Comparison of ENCODE assay signal across 7 cellular contexts in the genomic region with DNA sequence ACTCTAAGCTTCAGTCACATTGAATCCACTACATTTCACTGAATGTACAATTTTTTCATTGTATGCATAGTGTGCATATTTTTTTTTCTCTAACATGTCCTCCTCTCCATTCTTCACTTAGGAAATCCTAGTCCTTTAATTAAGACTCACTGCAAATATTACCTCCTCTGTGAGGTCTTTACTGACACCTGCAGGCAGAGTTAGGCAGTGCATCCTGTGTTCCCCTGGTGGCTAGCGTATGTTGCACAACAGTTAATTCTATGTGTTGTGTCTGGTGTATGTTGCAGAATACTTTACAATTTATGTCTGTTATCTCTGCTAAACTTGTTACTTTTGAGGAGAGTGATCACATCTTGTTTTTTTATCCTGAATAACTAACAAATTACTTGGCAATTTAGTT.
DNase-seq lines count a peak whose midpoint lies in the region; ATAC-seq and TF ChIP-seq lines count a peak whose summit lies in the region.
"Not testable (repeated sequence)": the region's sequence is repeated elsewhere in the genome, so short reads cannot be mapped to it uniquely, and the experiment has no call there.

No MANE protein-coding gene starts in this region.

- H3K27me3 ChIP-seq in HCT116 (ENCODE audit: insufficient read depth, low read length); psoas muscle (ENCODE audit: insufficient read depth in 3 of 3, low read length in 2 of 3): not testable (repeated sequence)

- no CpG with 5 or more reads among the region's 1 CpG for WGBS in psoas muscle, 3 donors

- POLR2A ChIA-PET in HCT116 (lab: Charles Lee); activated B cell treated with CpG ODN at 0.5 μM for 24 hours (lab: Charles Lee): not testable (repeated sequence)

- H3K36me3 Mint-ChIP-seq in activated B cell treated with CpG ODN at 0.5 μM for 24 hours (ENCODE audit: low read depth); effector memory CD8-positive, alpha-beta T cell (ENCODE audit: insufficient read depth): not testable (repeated sequence)

- not testable (repeated sequence) for H3K4me2 ChIP-seq in HCT116 (ENCODE audit: low read length)

- not testable (repeated sequence) for DNase-seq in HCT116 (ENCODE audit: low read depth, low spot score); activated B cell treated with CpG ODN at 0.5 μM for 24 hours; effector memory CD8-positive, alpha-beta T cell; left lobe of liver (ENCODE audit: low spot score); psoas muscle

- TF ChIP-seq POLR2A in HCT116 (IDR thresholded peaks at IDR 0.05; ENCODE audit: borderline replicate concordance, extremely low read depth, insufficient read depth, insufficient read length): not testable (repeated sequence)

- H3K4me3 Mint-ChIP-seq in activated B cell treated with CpG ODN at 0.5 μM for 24 hours; effector memory CD8-positive, alpha-beta T cell: not testable (repeated sequence)

- BruUV-seq in HCT116 (replicated peaks; lab: Mats Ljungman, UMichigan): not testable (repeated sequence)

- H3K27me3 Mint-ChIP-seq in activated B cell treated with CpG ODN at 0.5 μM for 24 hours; effector memory CD8-positive, alpha-beta T cell: not testable (repeated sequence)

- not testable (repeated sequence) for H3K4me1 ChIP-seq in HCT116 (ENCODE audit: control insufficient read depth in 1 of 2, insufficient read depth in 2 of 2, low read length in 2 of 2); psoas muscle

- not testable (repeated sequence) for H3K9me2 ChIP-seq in HCT116 (ENCODE audit: insufficient read depth)

- H3K9ac ChIP-seq in HCT116 (ENCODE audit: low read length): not testable (repeated sequence)

- H3K4me3 ChIP-seq in HCT116 (replicated peaks in 1 of 2; ENCODE audit: low read depth in 1 of 2, low read length in 2 of 2); psoas muscle: not testable (repeated sequence)

- not testable (repeated sequence) for H3K4me1 Mint-ChIP-seq in activated B cell treated with CpG ODN at 0.5 μM for 24 hours; effector memory CD8-positive, alpha-beta T cell (ENCODE audit: low read depth in 2 of 2)

- not testable (repeated sequence) for H3K36me3 ChIP-seq in HCT116 (ENCODE audit: control insufficient read depth in 1 of 2, insufficient read depth in 2 of 2, low read length in 2 of 2); psoas muscle (ENCODE audit: insufficient read depth in 1 of 2, low read depth in 1 of 2)

- H3K9me3 ChIP-seq in HCT116 (ENCODE audit: control insufficient read depth in 1 of 2, insufficient read depth in 1 of 2, low read depth in 1 of 2, low read length in 2 of 2); psoas muscle: not testable (repeated sequence)

- intact Hi-C loops in HCT116 (cut with micrococcal nuclease); activated B cell treated with CpG ODN at 0.5 μM for 24 hours (cut with micrococcal nuclease); psoas muscle (cut with DNase I): not testable (repeated sequence)

- H3K9me3 Mint-ChIP-seq in activated B cell treated with CpG ODN at 0.5 μM for 24 hours; effector memory CD8-positive, alpha-beta T cell: not testable (repeated sequence)

- H3K27ac ChIP-seq in HCT116 (ENCODE audit: low read depth, low read length); psoas muscle: not testable (repeated sequence)

- H4K20me1 ChIP-seq in HCT116 (ENCODE audit: insufficient read depth): not testable (repeated sequence)

- not testable (repeated sequence) for H3K27ac Mint-ChIP-seq in activated B cell treated with CpG ODN at 0.5 μM for 24 hours; effector memory CD8-positive, alpha-beta T cell

- ATAC-seq in GM18867 (IDR thresholded peaks at IDR 0.05; ENCODE audit: unreplicated experiment) (peak; percentile 72), HCT116 (peak; percentile 91), HG03196 (IDR thresholded peaks at IDR 0.05; ENCODE audit: unreplicated experiment) (peak; percentile 55), activated B cell treated with CpG ODN at 0.5 μM for 24 hours (ENCODE audit: low read depth) (peak; percentile 82), left lobe of liver (peak; percentile 98), psoas muscle (peak; percentile 81 to 89 (median 86))
- ATAC-seq in effector memory CD8-positive, alpha-beta T cell (replicated peaks): peak; percentile 65

- not testable (repeated sequence) for H2AFZ ChIP-seq in HCT116 (ENCODE audit: low read depth, low read length, poor library complexity, severe bottlenecking)

- RAD21 ChIA-PET in HCT116 (lab: Charles Lee; ENCODE audit: low non-redundant PET in 1 of 2, low total read pairs in 2 of 2, uncharacterized antibody in 2 of 2, unreplicated experiment in 2 of 2): not testable (repeated sequence)

- TF ChIP-seq CTCF in HCT116 (IDR thresholded peaks at IDR 0.05 in 2 of 3, conservative IDR thresholded peaks at IDR 0.05 in 1 of 3; ENCODE audit: borderline replicate concordance in 1 of 3, insufficient read depth in 1 of 3, low read depth in 2 of 3, low read length in 2 of 3); activated B cell treated with CpG ODN at 0.5 μM for 24 hours (IDR thresholded peaks at IDR 0.05); psoas muscle (IDR thresholded peaks at IDR 0.05): not testable (repeated sequence)

- TF ChIP-seq RAD21 in HCT116 (IDR thresholded peaks at IDR 0.05; ENCODE audit: low read depth): not testable (repeated sequence)

- CTCF ChIA-PET in HCT116 (lab: Charles Lee); activated B cell treated with CpG ODN at 0.5 μM for 24 hours (lab: Charles Lee): not testable (repeated sequence)

- H3K79me2 ChIP-seq in HCT116 (ENCODE audit: insufficient read depth, low read length): not testable (repeated sequence)
